22 cellular contexts compared by ENCODE assay signal in genomic region chr18:8619041-8619440, GRCh38.
"Had no signal": no experiment of that assay in that cellular context is flagged by ENCODE, and none has a peak within 500 bp of the region (broad histone marks: within the 10 kb centered on the region; RNA-seq: fewer than 3 reads in every experiment).

No MANE protein-coding gene starts in this region.

- H3K4me2 ChIP-seq: neural progenitor cell, smooth muscle cell had no signal

- DNase-seq: activated CD4-positive, alpha-beta T cell treated with anti-CD3 and anti-CD28 coated beads for 1 hour; activated CD4-positive, alpha-beta T cell treated with anti-CD3 and anti-CD28 coated beads, Interleukin-2, amount 50 U/mL, for 4 hours; activated CD8-positive, alpha-beta memory T cell treated with anti-CD3 and anti-CD28 coated beads, Interleukin-2, amount 50 U/mL, for 48 hours; activated effector memory CD4-positive, alpha-beta T cell treated with Interleukin-2 at 50 U/mL for 16 hours; activated naive CD4-positive, alpha-beta T cell treated with anti-CD3 and anti-CD28 coated beads for 36 hours; activated T-cell treated with anti-CD3 and anti-CD28 coated beads, Interleukin-2, amount 50 U/mL, for 48 hours; cerebellar nuclear complex; foreskin fibroblast; immature natural killer cell; left ventricle myocardium inferior; mesenchymal stem cell; stimulated activated CD4-positive, alpha-beta T cell treated with anti-CD3 and anti-CD28 coated beads, Interleukin-15, amount 100 ng/mL, for 24 hours; stimulated activated CD8-positive, alpha-beta memory T cell treated with anti-CD3 and anti-CD28 coated beads, Interleukin-4, amount 100 ng/mL, for 48 hours; stimulated activated naive CD4-positive, alpha-beta T cell; testis; trophoblast cell; uterus had no signal

- H3K4me1 ChIP-seq: neural progenitor cell had no signal

- H3K27me3 ChIP-seq: neural progenitor cell, sigmoid colon, testis, uterus had no signal

- H2AFZ ChIP-seq: neural progenitor cell had no signal

- H3K4me3 ChIP-seq: coronary artery, left ventricle myocardium inferior, neural progenitor cell, sigmoid colon, smooth muscle cell, testis, uterus had no signal

- H3K9me3 ChIP-seq: left ventricle myocardium inferior, sigmoid colon, testis, uterus had no signal

- H3K27ac ChIP-seq: coronary artery, left ventricle myocardium inferior, neural progenitor cell, sigmoid colon, testis, uterus, VCaP had no signal

- H3K27ac Mint-ChIP-seq: activated naive CD4-positive, alpha-beta T cell treated with anti-CD3 and anti-CD28 coated beads for 36 hours; neural progenitor cell had no signal

- H3K36me3 ChIP-seq: left ventricle myocardium inferior, neural progenitor cell, sigmoid colon, uterus had no signal

- H3K4me3 Mint-ChIP-seq: activated naive CD4-positive, alpha-beta T cell treated with anti-CD3 and anti-CD28 coated beads for 36 hours; immature natural killer cell; neural progenitor cell had no signal
